18 cellular contexts compared by ENCODE assay signal in the genomic region with DNA sequence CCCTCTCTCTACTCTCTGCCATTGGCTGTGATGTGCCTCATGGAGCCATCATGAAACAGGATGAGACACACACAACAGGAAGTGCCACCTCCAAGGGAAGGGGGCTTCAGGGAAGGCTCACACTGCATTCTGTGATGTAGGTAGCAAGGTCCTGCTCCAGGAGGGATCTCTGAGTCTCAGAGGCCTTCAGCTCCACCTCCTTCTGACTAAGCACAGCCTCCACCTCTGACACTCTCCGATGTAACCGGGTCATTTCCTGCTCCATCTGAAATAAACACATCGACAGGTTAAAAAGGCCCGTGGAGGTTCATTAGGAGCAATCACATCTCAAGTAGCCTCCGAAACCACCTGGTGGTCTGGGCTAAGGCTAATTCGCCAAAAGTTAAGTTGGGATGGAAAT.
"Had no signal": no experiment of that assay in that cellular context is flagged by ENCODE, and none has a peak within 500 bp of the region (broad histone marks: within the 10 kb centered on the region; RNA-seq: fewer than 3 reads in every experiment).

No MANE protein-coding gene starts in this region.

- H3K9me2 ChIP-seq: SK-N-SH had no signal

- ATAC-seq: left ventricle myocardium superior had no signal

- H3K4me2 ChIP-seq: SK-N-SH had no signal

- H3K27ac ChIP-seq: esophagus squamous epithelium, testis, upper lobe of left lung, VCaP had no signal

- H3K9me3 ChIP-seq: esophagus squamous epithelium, SK-N-SH, testis had no signal

- DNase-seq: activated CD4-positive, alpha-beta T cell treated with anti-CD3 and anti-CD28 coated beads, Interleukin-2, amount 50 U/mL, for 1 hour; activated CD4-positive, CD25-positive, alpha-beta regulatory T cell treated with anti-CD3 and anti-CD28 coated beads, Interleukin-2, amount 50 U/mL, for 72 hours; activated T-cell treated with anti-CD3 and anti-CD28 coated beads for 4 hours; amniotic stem cell; effector CD8-positive, alpha-beta T cell; esophagus squamous epithelium; immature natural killer cell; kidney glomerular epithelial cell; left ventricle myocardium superior; occipital lobe; posterior cingulate gyrus; SK-N-SH; stimulated activated CD8-positive, alpha-beta memory T cell treated with anti-CD3 and anti-CD28 coated beads, Interleukin-4, amount 100 ng/mL, for 48 hours; testis; upper lobe of left lung had no signal

- H3K27me3 ChIP-seq: esophagus squamous epithelium, testis, upper lobe of left lung had no signal

- H3K9me3 Mint-ChIP-seq: activated naive CD4-positive, alpha-beta T cell treated with anti-CD3 and anti-CD28 coated beads, Interleukin-2, amount 50 U/mL, for 24 hours; dendritic cell treated with granulocyte-macrophage colony-stimulating factor and Interleukin-4, amounts not matched to agents 40 ng/mL and 50 ng/mL, for 4 days; immature natural killer cell had no signal

- H3K4me1 Mint-ChIP-seq: activated naive CD4-positive, alpha-beta T cell treated with anti-CD3 and anti-CD28 coated beads, Interleukin-2, amount 50 U/mL, for 24 hours; immature natural killer cell had no signal

- H3K36me3 ChIP-seq: upper lobe of left lung had no signal

- H3K4me3 ChIP-seq: esophagus squamous epithelium, testis, upper lobe of left lung had no signal

- H3K4me1 ChIP-seq: testis had no signal

- H3K27me3 Mint-ChIP-seq: activated naive CD4-positive, alpha-beta T cell treated with anti-CD3 and anti-CD28 coated beads, Interleukin-2, amount 50 U/mL, for 24 hours; dendritic cell treated with granulocyte-macrophage colony-stimulating factor and Interleukin-4, amounts not matched to agents 40 ng/mL and 50 ng/mL, for 4 days had no signal

- H3K27ac Mint-ChIP-seq: activated naive CD4-positive, alpha-beta T cell treated with anti-CD3 and anti-CD28 coated beads, Interleukin-2, amount 50 U/mL, for 24 hours; dendritic cell treated with granulocyte-macrophage colony-stimulating factor and Interleukin-4, amounts not matched to agents 40 ng/mL and 50 ng/mL, for 4 days; immature natural killer cell had no signal

- H3K4me3 Mint-ChIP-seq: activated naive CD4-positive, alpha-beta T cell treated with anti-CD3 and anti-CD28 coated beads, Interleukin-2, amount 50 U/mL, for 24 hours; dendritic cell treated with granulocyte-macrophage colony-stimulating factor and Interleukin-4, amounts not matched to agents 40 ng/mL and 50 ng/mL, for 4 days; immature natural killer cell had no signal
